In the genomic region with DNA sequence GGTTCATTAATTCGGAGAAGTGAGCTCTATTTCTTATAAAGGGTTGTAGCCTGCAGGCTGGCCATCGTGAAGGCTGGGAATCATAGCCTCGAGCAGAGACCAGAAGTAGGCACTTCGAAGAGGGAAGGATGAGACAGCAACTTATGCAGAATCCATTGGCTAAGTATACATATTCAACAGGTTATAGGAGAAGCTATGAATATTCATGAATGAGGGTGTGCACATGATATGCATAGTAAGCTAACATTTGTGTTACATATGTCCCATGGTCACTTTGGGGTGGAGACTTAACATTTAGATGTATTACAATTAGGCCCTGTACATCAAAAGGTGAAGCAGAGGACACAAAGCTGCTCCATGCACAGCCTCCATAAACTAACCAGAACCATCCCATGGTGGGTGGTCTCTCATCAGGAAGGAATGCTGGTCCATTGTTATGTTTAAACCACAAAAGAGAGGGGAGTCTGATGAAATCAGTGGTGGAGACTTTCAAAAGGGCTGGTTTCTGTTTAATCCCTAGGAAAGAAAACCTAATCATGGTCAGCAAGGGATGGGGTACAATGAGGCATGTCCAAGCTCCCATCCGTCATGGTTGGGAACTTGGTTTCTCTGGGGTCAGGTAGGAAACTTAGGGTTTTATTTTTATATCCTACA, we compare ENCODE assay signal across 19 cellular contexts.
"Had no signal": no experiment of that assay in that cellular context is flagged by ENCODE, and none has a peak within 500 bp of the region (broad histone marks: within the 10 kb centered on the region; RNA-seq: fewer than 3 reads in every experiment).

No MANE protein-coding gene starts in this region.

- ATAC-seq: activated CD8-positive, alpha-beta T cell treated with anti-CD3 and anti-CD28 coated beads for 36 hours; activated T-cell treated with anti-CD3 and anti-CD28 coated beads, Interleukin-2, amount 50 U/mL, for 72 hours; left lung; natural killer cell had no signal

- H3K4me3 Mint-ChIP-seq: activated CD8-positive, alpha-beta T cell treated with anti-CD3 and anti-CD28 coated beads for 36 hours; activated naive CD8-positive, alpha-beta T cell treated with anti-CD3 and anti-CD28 coated beads, Interleukin-2, amount 10 ng/mL, durations not matched to agents 7 days and 5 days; activated T-cell treated with anti-CD3 and anti-CD28 coated beads, Interleukin-2, amount 50 U/mL, for 72 hours; natural killer cell; stimulated activated naive CD8-positive, alpha-beta T cell treated with anti-CD3 and anti-CD28 coated beads, Interleukin-15, Interleukin-2, amounts not matched to agents 100 ng/mL and 50 ng/mL, for 24 hours had no signal

- H3K9me3 ChIP-seq: left lung, upper lobe of left lung had no signal

- H3K36me3 ChIP-seq: left lung, upper lobe of left lung had no signal

- H3K4me1 Mint-ChIP-seq: activated naive CD8-positive, alpha-beta T cell treated with anti-CD3 and anti-CD28 coated beads, Interleukin-2, amount 10 ng/mL, durations not matched to agents 7 days and 5 days; natural killer cell had no signal

- DNase-seq: activated CD4-positive, alpha-beta T cell treated with anti-CD3 and anti-CD28 coated beads for 4 hours; activated CD8-positive, alpha-beta memory T cell treated with anti-CD3 and anti-CD28 coated beads, Interleukin-2, amount 50 U/mL, for 4 hours; activated CD8-positive, alpha-beta T cell treated with anti-CD3 and anti-CD28 coated beads for 36 hours; activated naive CD8-positive, alpha-beta T cell treated with anti-CD3 and anti-CD28 coated beads, Interleukin-2, amount 10 ng/mL, durations not matched to agents 7 days and 5 days; activated T-cell treated with anti-CD3 and anti-CD28 coated beads, Interleukin-2, amount 50 U/mL, for 72 hours; anterior cingulate cortex; caudate nucleus; effector CD8-positive, alpha-beta T cell; hippocampal formation; left lung; natural killer cell; stimulated activated CD4-positive, alpha-beta T cell treated with anti-CD3 and anti-CD28 coated beads, Interleukin-4, amount 100 ng/mL, for 1 hour; stimulated activated CD8-positive, alpha-beta memory T cell treated with anti-CD3 and anti-CD28 coated beads, Interleukin-4, amount 100 ng/mL, for 48 hours; T-helper 9 cell; upper lobe of left lung had no signal

- H3K27me3 Mint-ChIP-seq: activated CD8-positive, alpha-beta T cell treated with anti-CD3 and anti-CD28 coated beads for 36 hours had no signal

- H3K27ac Mint-ChIP-seq: activated CD8-positive, alpha-beta T cell treated with anti-CD3 and anti-CD28 coated beads for 36 hours; activated naive CD8-positive, alpha-beta T cell treated with anti-CD3 and anti-CD28 coated beads, Interleukin-2, amount 10 ng/mL, durations not matched to agents 7 days and 5 days; activated T-cell treated with anti-CD3 and anti-CD28 coated beads, Interleukin-2, amount 50 U/mL, for 72 hours; natural killer cell; stimulated activated naive CD8-positive, alpha-beta T cell treated with anti-CD3 and anti-CD28 coated beads, Interleukin-15, Interleukin-2, amounts not matched to agents 100 ng/mL and 50 ng/mL, for 24 hours had no signal

- H3K27ac ChIP-seq: coronary artery, epithelial cell of prostate, left lung, upper lobe of left lung, VCaP had no signal

- H3K36me3 Mint-ChIP-seq: activated naive CD8-positive, alpha-beta T cell treated with anti-CD3 and anti-CD28 coated beads, Interleukin-2, amount 10 ng/mL, durations not matched to agents 7 days and 5 days; natural killer cell had no signal

- H3K4me3 ChIP-seq: coronary artery, left lung, upper lobe of left lung had no signal

- H3K9me3 Mint-ChIP-seq: activated CD8-positive, alpha-beta T cell treated with anti-CD3 and anti-CD28 coated beads for 36 hours; activated naive CD8-positive, alpha-beta T cell treated with anti-CD3 and anti-CD28 coated beads, Interleukin-2, amount 10 ng/mL, durations not matched to agents 7 days and 5 days; activated T-cell treated with anti-CD3 and anti-CD28 coated beads, Interleukin-2, amount 50 U/mL, for 72 hours had no signal

- H3K27me3 ChIP-seq: left lung, upper lobe of left lung had no signal

- H3K4me1 ChIP-seq: left lung, upper lobe of left lung had no signal
